1 cellular context compared by ENCODE assay signal in genomic region chrX:18885317-18886004, GRCh38.
TF ChIP-seq lines count a peak whose summit lies in the region.

No MANE protein-coding gene starts in this region.

TF ChIP-seq in IMR-90, 13 proteins besides CTCF, POLR2A, EP300 and RAD21 (continued from another document):
- TF ChIP-seq USF2 (IDR thresholded peaks at IDR 0.05; ENCODE audit: low read depth, low read length) (no peak), NFE2L2 (IDR thresholded peaks at IDR 0.05; ENCODE audit: low read depth, low read length) (no peak)
